17 cellular contexts compared by ENCODE assay signal in genomic region chr3:131007256-131007655, GRCh38. TPM values are rescaled to one million over a fixed set of nuclear protein-coding genes. Genes with fewer than 3 reads are reported as not detected.
DNase-seq lines count a peak whose midpoint lies in the region; ATAC-seq and TF ChIP-seq lines count a peak whose summit lies in the region.
"Had no signal": no experiment of that assay in that cellular context is flagged by ENCODE, and none has a peak within 500 bp of the region (broad histone marks: within the 10 kb centered on the region; RNA-seq: fewer than 3 reads in every experiment).

No MANE protein-coding gene starts in this region.

- no peak overlapping the region for H3K4me3 Mint-ChIP-seq in IgD-negative memory B cell
- H3K4me3 Mint-ChIP-seq in CD8-positive, alpha-beta memory T cell = no peak overlapping the region
- H3K4me3 Mint-ChIP-seq: CD4-positive, alpha-beta T cell; H9 had no signal

- H3K36me3 Mint-ChIP-seq in IgD-negative memory B cell = peaks cover 6% of the 10 kb centered on the region
- peaks cover 0 to 73% (median 22%) of the 10 kb centered on the region in 3 donors for H3K36me3 Mint-ChIP-seq in CD8-positive, alpha-beta memory T cell

- H3K9me2 ChIP-seq in hepatocyte (replicated peaks; ENCODE audit: insufficient read depth) = no peaks in the 10 kb centered on the region

- no peak for ATAC-seq in GM19035 (IDR thresholded peaks at IDR 0.05; ENCODE audit: unreplicated experiment)
- ATAC-seq: HepG2 had no signal

- no peak overlapping the region for H3K4me2 ChIP-seq in hepatocyte

- H3K9me3 ChIP-seq in CD8-positive, alpha-beta memory T cell (ENCODE audit: low read length) = no peaks in the 10 kb centered on the region
- no peaks in the 10 kb centered on the region for H3K9me3 ChIP-seq in hepatocyte (ENCODE audit: low read depth)
- H3K9me3 ChIP-seq: BE2C had no signal

- no peaks in the 10 kb centered on the region for H3K9me3 Mint-ChIP-seq in IgD-negative memory B cell
- no peaks in the 10 kb centered on the region for H3K9me3 Mint-ChIP-seq in CD8-positive, alpha-beta memory T cell
- H3K9me3 Mint-ChIP-seq: CD4-positive, alpha-beta T cell; H9 had no signal

- H3K4me3 ChIP-seq in astrocyte of the spinal cord (ENCODE audit: low read depth, low read length) (no peak overlapping the region), hepatocyte (no peak overlapping the region)
- no peak overlapping the region for H3K4me3 ChIP-seq in CD8-positive, alpha-beta memory T cell (ENCODE audit: low read length)

- H4K20me1 ChIP-seq in hepatocyte (ENCODE audit: insufficient read depth, poor library complexity, severe bottlenecking) = no peaks in the 10 kb centered on the region

- no peaks in the 10 kb centered on the region for H3K79me2 ChIP-seq in hepatocyte

- POLR2A ChIA-PET in CD8-positive, alpha-beta memory T cell (lab: Charles Lee) = no interaction called here

- CTCF ChIA-PET in CD8-positive, alpha-beta memory T cell (lab: Charles Lee) = no interaction called here

- 96% methylated on average over 2 of the region's 2 CpGs for WGBS in hepatocyte (ENCODE audit: low lambda C conversion rate, missing lambda C conversion rate)

- peaks cover 8% of the 10 kb centered on the region for H3K36me3 ChIP-seq in CD8-positive, alpha-beta memory T cell (ENCODE audit: insufficient read depth, low read length)
- H3K36me3 ChIP-seq in hepatocyte (replicated peaks; ENCODE audit: insufficient read depth, low read depth) = no peaks in the 10 kb centered on the region

- H2AFZ ChIP-seq in hepatocyte = no peak overlapping the region

- no peaks in the 10 kb centered on the region for H3K27me3 Mint-ChIP-seq in IgD-negative memory B cell
- H3K27me3 Mint-ChIP-seq in CD8-positive, alpha-beta memory T cell = no peaks in the 10 kb centered on the region
- H3K27me3 Mint-ChIP-seq: CD4-positive, alpha-beta T cell had no signal

- in situ Hi-C loops in astrocyte of the spinal cord (cut with HindIII; ENCODE audit: low sequenced_read_pairs) = no loop called here

- no peaks in the 10 kb centered on the region for H3K4me1 ChIP-seq in CD8-positive, alpha-beta memory T cell (ENCODE audit: insufficient read depth, low read length)
- H3K4me1 ChIP-seq in hepatocyte (ENCODE audit: insufficient read depth) = no peaks in the 10 kb centered on the region
- H3K4me1 ChIP-seq: BE2C had no signal

- no peak overlapping the region for H3K27ac ChIP-seq in CD8-positive, alpha-beta memory T cell (ENCODE audit: low read depth, low read length)
- no peak overlapping the region for H3K27ac ChIP-seq in hepatocyte

- H3K27ac Mint-ChIP-seq in IgD-negative memory B cell = peak overlapping the region in 2 of 3 donors; percentile 10 to 24
- H3K27ac Mint-ChIP-seq in CD8-positive, alpha-beta memory T cell = peak overlapping the region in 1 of 8 donors; percentile 17
- H3K27ac Mint-ChIP-seq: CD4-positive, alpha-beta T cell; H9 had no signal

- H3K4me1 Mint-ChIP-seq in IgD-negative memory B cell = peaks cover 0 to 4% (median 3%) of the 10 kb centered on the region in 3 donors
- H3K4me1 Mint-ChIP-seq in CD8-positive, alpha-beta memory T cell = peaks cover 10 to 25% (median 17%) of the 10 kb centered on the region in 3 donors
- H3K4me1 Mint-ChIP-seq: H9 had no signal

- TF ChIP-seq CTCF in astrocyte of the spinal cord (IDR thresholded peaks at IDR 0.05; ENCODE audit: low read depth, low read length) = no peak
- TF ChIP-seq CTCF in hepatocyte (IDR thresholded peaks at IDR 0.05; ENCODE audit: poor library complexity) = no peak

- DNase-seq in NOMO-1 treated with DMSO at 0.1 percent for 48 hours (lab: John Stamatoyannopoulos, UW; ENCODE audit: unreplicated experiment) (peak; percentile 17), NOMO-1 treated with dmso at 0.1 percent for 144 hours (lab: John Stamatoyannopoulos, UW; ENCODE audit: unreplicated experiment) (no peak), astrocyte of the spinal cord (ENCODE audit: low read depth, low spot score) (peak; percentile 22), hepatocyte (ENCODE audit: low spot score) (no peak)
- no peak for DNase-seq in CD8-positive, alpha-beta memory T cell
- DNase-seq: 8988T; BE2C; C1 segment of cervical spinal cord; Calu3; CD4-positive, alpha-beta T cell; DMS79 treated with DMSO at 0.1 percent for 48 hours; GF-D8; H9 had no signal

- no peaks in the 10 kb centered on the region for H3K27me3 ChIP-seq in CD8-positive, alpha-beta memory T cell (ENCODE audit: insufficient read depth, low read length, poor library complexity, severe bottlenecking)
- no peaks in the 10 kb centered on the region for H3K27me3 ChIP-seq in hepatocyte
- H3K27me3 ChIP-seq: BE2C had no signal

RNA-seq across cellular contexts. Expression of gene ASTE1, which starts 19.4 kb away (rescaled TPM):
- polyA plus RNA-seq in IgD-negative memory B cell (20.1 TPM), hepatocyte (4.3 and 5.3 TPM in 2 replicates)
- 10 to 100 TPM; 11.9 to 13.7 TPM for total RNA-seq in CD8-positive, alpha-beta memory T cell
- 24.0 TPM for polyA plus RNA-seq in CD8-positive, alpha-beta memory T cell
- 5.1 and 6.5 TPM in 2 replicates for total RNA-seq in hepatocyte
- total RNA-seq: H1 had no signal

RNA-seq across cellular contexts. Expression of gene NEK11, which starts 19.4 kb away (rescaled TPM):
- polyA plus RNA-seq in IgD-negative memory B cell (1.5 TPM), hepatocyte (3.5 and 3.9 TPM in 2 replicates)
- total RNA-seq in CD8-positive, alpha-beta memory T cell = 1 to 10 TPM; 2.4 to 2.8 TPM
- 1.4 TPM for polyA plus RNA-seq in CD8-positive, alpha-beta memory T cell
- 5.5 and 13.7 TPM in 2 replicates for total RNA-seq in hepatocyte
- total RNA-seq: H1 had no signal

Comparison
In these comparisons a context has a peak if more than half of its experiments do, and no peak if none do; other contexts are left out.
1. DNase-seq: peak in NOMO-1 treated with DMSO at 0.1 percent for 48 hours (single experiment) and astrocyte of the spinal cord (single experiment); none in NOMO-1 treated with dmso at 0.1 percent for 144 hours (single experiment), CD8-positive, alpha-beta memory T cell (0 of 5) and hepatocyte (single experiment).